16 cellular contexts compared by ENCODE assay signal in the genomic region with DNA sequence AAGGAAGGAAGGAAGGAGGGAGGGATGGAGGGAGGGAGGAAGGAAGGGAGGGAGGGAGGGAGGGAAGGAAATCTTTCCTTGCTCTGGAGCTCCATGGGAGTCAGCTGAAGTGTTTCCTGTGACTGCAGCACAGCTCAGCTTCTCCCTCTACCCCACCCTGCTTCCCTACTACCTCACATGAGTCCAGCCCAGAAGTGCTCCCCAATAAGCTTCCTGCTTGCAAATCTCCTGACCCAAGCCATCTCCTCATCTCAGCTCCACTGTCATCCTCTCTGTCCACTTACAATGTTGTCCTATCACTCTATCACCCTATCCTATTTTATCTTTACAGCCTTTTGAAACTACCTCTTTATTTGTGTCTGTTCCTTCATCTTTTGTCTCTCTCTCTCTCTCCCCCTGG. TPM values are rescaled to one million over a fixed set of nuclear protein-coding genes. Genes with fewer than 3 reads are reported as not detected.
DNase-seq lines count a peak whose midpoint lies in the region; ATAC-seq and TF ChIP-seq lines count a peak whose summit lies in the region.
"Had no signal": no experiment of that assay in that cellular context is flagged by ENCODE, and none has a peak within 500 bp of the region (broad histone marks: within the 10 kb centered on the region; RNA-seq: fewer than 3 reads in every experiment).

No MANE protein-coding gene starts in this region.

- peak overlapping the region; percentile 10 for H3K27ac ChIP-seq in effector memory CD4-positive, alpha-beta T cell (ENCODE audit: insufficient read depth, low read length, poor library complexity, severe bottlenecking)
- H3K27ac ChIP-seq in sigmoid colon: no peak overlapping the region
- H3K27ac ChIP-seq: Peyer's patch had no signal

- H2AFZ ChIP-seq in Loucy (ENCODE audit: low read length): peak overlapping the region; percentile 14

- H3K79me2 ChIP-seq in Loucy (ENCODE audit: insufficient read depth, low read length): no peaks in the 10 kb centered on the region

- H3K4me3 Mint-ChIP-seq in activated naive CD4-positive, alpha-beta T cell treated with anti-CD3 and anti-CD28 coated beads, Interleukin-2, amount 50 U/mL, for 24 hours: no peak overlapping the region
- H3K4me3 Mint-ChIP-seq in HFFc6: no peak overlapping the region

- H3K27ac Mint-ChIP-seq in activated naive CD4-positive, alpha-beta T cell treated with anti-CD3 and anti-CD28 coated beads, Interleukin-2, amount 50 U/mL, for 24 hours: peak overlapping the region; percentile 8
- H3K27ac Mint-ChIP-seq in HFFc6: no peak overlapping the region

- no peak for TF ChIP-seq POLR2A in sigmoid colon (IDR thresholded peaks at IDR 0.05)

- intact Hi-C loops in sigmoid colon (cut with DNase I): no loop called here

- H3K9me3 Mint-ChIP-seq in activated naive CD4-positive, alpha-beta T cell treated with anti-CD3 and anti-CD28 coated beads, Interleukin-2, amount 50 U/mL, for 24 hours: no peaks in the 10 kb centered on the region
- no peaks in the 10 kb centered on the region for H3K9me3 Mint-ChIP-seq in HFFc6

- no peaks in the 10 kb centered on the region for H3K27me3 ChIP-seq in Loucy (ENCODE audit: insufficient read depth, low read length, poor library complexity, severe bottlenecking)
- H3K27me3 ChIP-seq in effector memory CD4-positive, alpha-beta T cell (replicated peaks; ENCODE audit: control insufficient read depth, insufficient read depth, low read length, poor library complexity, severe bottlenecking): no peaks in the 10 kb centered on the region
- no peaks in the 10 kb centered on the region for H3K27me3 ChIP-seq in sigmoid colon
- H3K27me3 ChIP-seq: Peyer's patch had no signal

- no peaks in the 10 kb centered on the region for H3F3A ChIP-seq in Loucy (ENCODE audit: low read depth)

- no peak for DNase-seq in activated naive CD4-positive, alpha-beta T cell treated with Interleukin-2 at 50 U/mL for 16 hours
- no peak for DNase-seq in effector memory CD4-positive, alpha-beta T cell
- peak; percentile 27 for DNase-seq in sigmoid colon
- DNase-seq in HFFc6: no peak
- no peak for DNase-seq in activated gamma-delta T cell treated with Interleukin-2 at 50 U/mL for 16 hours
- DNase-seq: caudate nucleus; effector CD4-positive, alpha-beta T cell; hypothalamus; kidney glomerular epithelial cell; midbrain; NCI-H187; NCI-H774; Peyer's patch had no signal

- TF ChIP-seq CTCF in Loucy (conservative IDR thresholded peaks at IDR 0.05; ENCODE audit: low read length) (no peak), sigmoid colon (IDR thresholded peaks at IDR 0.05) (no peak), HFFc6 (IDR thresholded peaks at IDR 0.05) (no peak)

- H3K9me3 ChIP-seq in Loucy (ENCODE audit: insufficient read depth, low read depth, low read length) (no peaks in the 10 kb centered on the region), sigmoid colon (no peaks in the 10 kb centered on the region)
- H3K9me3 ChIP-seq in effector memory CD4-positive, alpha-beta T cell (ENCODE audit: control insufficient read depth, low read length): no peaks in the 10 kb centered on the region
- H3K9me3 ChIP-seq: Peyer's patch had no signal

- H3K36me3 ChIP-seq in Loucy (ENCODE audit: insufficient read depth, low read length) (no peaks in the 10 kb centered on the region), sigmoid colon (no peaks in the 10 kb centered on the region)
- no peaks in the 10 kb centered on the region for H3K36me3 ChIP-seq in effector memory CD4-positive, alpha-beta T cell (ENCODE audit: control insufficient read depth, insufficient read depth, low read length)
- H3K36me3 ChIP-seq: Peyer's patch had no signal

- H3K9ac ChIP-seq in Loucy (ENCODE audit: low read depth, low read length, poor library complexity, severe bottlenecking): no peak overlapping the region

- no peaks in the 10 kb centered on the region for H3K27me3 Mint-ChIP-seq in activated naive CD4-positive, alpha-beta T cell treated with anti-CD3 and anti-CD28 coated beads, Interleukin-2, amount 50 U/mL, for 24 hours
- peaks cover 17% of the 10 kb centered on the region for H3K27me3 Mint-ChIP-seq in HFFc6 (ENCODE audit: insufficient read depth)

- H3K4me3 ChIP-seq in Loucy (ENCODE audit: low read length, poor library complexity, severe bottlenecking): no peak overlapping the region
- H3K4me3 ChIP-seq in effector memory CD4-positive, alpha-beta T cell (ENCODE audit: insufficient read depth, low read depth, low read length, poor library complexity, severe bottlenecking): no peak overlapping the region
- H3K4me3 ChIP-seq in sigmoid colon: no peak overlapping the region
- H3K4me3 ChIP-seq: Peyer's patch had no signal

- H3K4me2 ChIP-seq in Loucy (ENCODE audit: low read depth, low read length, poor library complexity, severe bottlenecking): no peak overlapping the region

- peaks cover 39% of the 10 kb centered on the region for H3K4me1 Mint-ChIP-seq in activated naive CD4-positive, alpha-beta T cell treated with anti-CD3 and anti-CD28 coated beads, Interleukin-2, amount 50 U/mL, for 24 hours
- H3K4me1 Mint-ChIP-seq in HFFc6 (ENCODE audit: low read depth): peaks cover 13% of the 10 kb centered on the region

- H3K9me2 ChIP-seq in Loucy (replicated peaks; ENCODE audit: low read depth, low read length): no peaks in the 10 kb centered on the region

- H3K4me1 ChIP-seq in Loucy (ENCODE audit: insufficient read depth, low read length, poor library complexity, severe bottlenecking): peaks cover 11% of the 10 kb centered on the region
- H3K4me1 ChIP-seq in effector memory CD4-positive, alpha-beta T cell (ENCODE audit: control insufficient read depth, insufficient read depth, low read length, poor library complexity, severe bottlenecking): peaks cover 25% of the 10 kb centered on the region
- peaks cover 0 to 14% (median 6%) of the 10 kb centered on the region in 4 donors for H3K4me1 ChIP-seq in sigmoid colon

- no peak for TF ChIP-seq EP300 in sigmoid colon (IDR thresholded peaks at IDR 0.05)

- H4K20me1 ChIP-seq in Loucy (ENCODE audit: insufficient read depth, low read length, poor library complexity, severe bottlenecking): no peaks in the 10 kb centered on the region

- H3K36me3 Mint-ChIP-seq in activated naive CD4-positive, alpha-beta T cell treated with anti-CD3 and anti-CD28 coated beads, Interleukin-2, amount 50 U/mL, for 24 hours: no peaks in the 10 kb centered on the region
- no peaks in the 10 kb centered on the region for H3K36me3 Mint-ChIP-seq in HFFc6 (ENCODE audit: low read depth)

- ATAC-seq in HG03342 (IDR thresholded peaks at IDR 0.05; ENCODE audit: unreplicated experiment): no peak

RNA-seq across cellular contexts. Expression of gene SSBP3, which starts 52.9 kb away (rescaled TPM):
- total RNA-seq in sigmoid colon: 10 to 100 TPM; 27.4 to 38.5 (median 34.8) TPM
- polyA plus RNA-seq in sigmoid colon: 10 to 100 TPM; 40.1 to 62.5 (median 41.8) TPM
- 10 to 100 TPM; 42.3 to 72.2 (median 58.1) TPM for total RNA-seq in HFFc6 (2021; fragmentation: NEBNext Ultra II Directional; extraction: Animal tissue kit (Norgen Biotek cat#: 25700))
